ENCODE assay signal across 8 cellular contexts in the genomic region with DNA sequence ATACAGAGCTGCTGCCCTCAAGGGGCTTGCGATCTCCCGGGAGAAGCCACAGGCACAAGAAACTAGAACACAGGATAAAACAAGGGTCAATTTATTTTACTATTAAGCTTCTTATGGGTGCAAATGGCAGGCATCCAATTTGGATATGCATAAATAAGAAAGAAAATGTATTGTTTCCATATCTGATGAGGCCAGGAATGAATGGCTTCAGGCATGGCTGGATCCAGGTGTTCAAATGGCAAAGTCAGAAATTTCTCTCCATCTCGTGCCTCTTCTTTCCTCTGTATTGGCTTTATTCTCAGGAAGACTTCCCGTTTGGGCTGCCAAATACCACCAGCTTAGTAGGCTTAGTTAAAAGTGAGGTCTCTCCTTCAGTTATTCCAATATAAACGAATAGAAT. TPM values are rescaled to one million over a fixed set of nuclear protein-coding genes. Genes with fewer than 3 reads are reported as not detected.
"Had no signal": no experiment of that assay in that cellular context is flagged by ENCODE, and none has a peak within 500 bp of the region (broad histone marks: within the 10 kb centered on the region; RNA-seq: fewer than 3 reads in every experiment).

No MANE protein-coding gene starts in this region.

- DNase-seq: GM23248, GOT3, H9, HCEC 1CT, KG1 had no signal

- H3K27ac ChIP-seq: GM23248 had no signal

- FAIRE-seq: H54, HTR-8/SVneo had no signal

- H3K9ac ChIP-seq: GM23248 had no signal

- H2AFZ ChIP-seq: GM23248 had no signal

- H3K4me3 ChIP-seq: GM23248 had no signal

RNA-seq across cellular contexts. Expression of gene SCNN1B, which starts 43.1 kb away (rescaled TPM):
- total RNA-seq: GM23248, HT-29 had no signal
- polyA plus RNA-seq: GM23248 had no signal
